In genomic region chr14:20477211-20477876, GRCh38 we compare ENCODE assay signal across 9 cellular contexts. TPM values are rescaled to one million over a fixed set of nuclear protein-coding genes. Genes with fewer than 3 reads are reported as not detected.
A peak's percentile ranks its signal among the peaks of the same experiment; 100 is the strongest.
DNase-seq lines count a peak whose midpoint lies in the region; ATAC-seq and TF ChIP-seq lines count a peak whose summit lies in the region.
"Had no signal": no experiment of that assay in that cellular context is flagged by ENCODE, and none has a peak within 500 bp of the region (broad histone marks: within the 10 kb centered on the region; RNA-seq: fewer than 3 reads in every experiment).

No MANE protein-coding gene starts in this region.

- TF ChIP-seq CTCF in SK-N-SH (IDR thresholded peaks at IDR 0.05) (no peak), osteoblast (IDR thresholded peaks at IDR 0.05; ENCODE audit: extremely low read depth, low read depth, low read length) (no peak), psoas muscle (IDR thresholded peaks at IDR 0.05) (no peak)

- intact Hi-C loops in psoas muscle (cut with DNase I): no loop called here

- H3K9me3 ChIP-seq in SK-N-SH (no peaks in the 10 kb centered on the region), duodenal mucosa (ENCODE audit: control insufficient read depth in 1 of 2, low read length in 2 of 2) (no peaks in the 10 kb centered on the region), osteoblast (ENCODE audit: low read depth, low read length) (no peaks in the 10 kb centered on the region), psoas muscle (no peaks in the 10 kb centered on the region)

- H3K9me2 ChIP-seq in SK-N-SH: no peaks in the 10 kb centered on the region

- peak overlapping the region; percentile 43 for H3K4me2 ChIP-seq in SK-N-SH
- peak overlapping the region; percentile 15 for H3K4me2 ChIP-seq in osteoblast (ENCODE audit: insufficient read depth, low read length)

- no peaks in the 10 kb centered on the region for H3F3A ChIP-seq in SK-N-SH (replicated peaks; ENCODE audit: insufficient read depth)

- peak overlapping the region; percentile 29 to 40; a peak in 3 of 4 replicates for H3K27ac ChIP-seq in SK-N-SH (ENCODE audit: low read depth in 2 of 2, low read length in 1 of 2)
- peak overlapping the region; percentile 53 for H3K27ac ChIP-seq in duodenal mucosa (ENCODE audit: low read depth, low read length)
- peak overlapping the region; percentile 13 for H3K27ac ChIP-seq in osteoblast (ENCODE audit: low read depth, low read length)
- H3K27ac ChIP-seq in psoas muscle: no peak overlapping the region

- H3K4me3 ChIP-seq in SK-N-SH (ENCODE audit: low read depth in 2 of 2, low read length in 1 of 2) (no peak overlapping the region), duodenal mucosa (ENCODE audit: low read depth in 1 of 2, low read length in 2 of 2) (peak overlapping the region in 1 of 2 donors; percentile 1), osteoblast (ENCODE audit: insufficient read depth, low read length) (no peak overlapping the region), psoas muscle (no peak overlapping the region)

- H3K4me1 ChIP-seq in SK-N-SH (ENCODE audit: control insufficient read depth in 1 of 2, insufficient read depth in 2 of 2, low read depth in 1 of 2, low read length in 1 of 2) (peaks cover 8 to 17% of the 10 kb centered on the region in 2 experiments; a peak in 3 of 4 replicates), duodenal mucosa (ENCODE audit: control insufficient read depth in 1 of 2, insufficient read depth in 2 of 2, low read length in 2 of 2) (peaks cover 15 to 22% of the 10 kb centered on the region in 2 donors), osteoblast (ENCODE audit: insufficient read depth, low read length) (peaks cover 16% of the 10 kb centered on the region), psoas muscle (no peaks in the 10 kb centered on the region)

- peak in 1 of 2 experiments; percentile 52; a peak in 1 of 4 replicates for TF ChIP-seq EP300 in SK-N-SH (IDR thresholded peaks at IDR 0.05; ENCODE audit: borderline replicate concordance in 1 of 2, low read depth in 1 of 2, low read length in 1 of 2)

- CTCF ChIA-PET in SK-N-SH (lab: Yijun Ruan, JAX): interaction anchor here (1.3 kb wide), 1 partner anchor 136 kb away, joined by 3 read pairs; no protein-coding TSS in a partner anchor

- ATAC-seq in HG02763 (IDR thresholded peaks at IDR 0.05; ENCODE audit: unreplicated experiment) (no peak), psoas muscle (no peak)

- no peak for TF ChIP-seq RAD21 in SK-N-SH (IDR thresholded peaks at IDR 0.05; ENCODE audit: low read length)

- H3K27me3 ChIP-seq in SK-N-SH (ENCODE audit: insufficient read depth) (no peaks in the 10 kb centered on the region), duodenal mucosa (ENCODE audit: control insufficient read depth in 1 of 2, insufficient read depth in 2 of 2, low read length in 2 of 2) (no peaks in the 10 kb centered on the region), osteoblast (ENCODE audit: insufficient read depth, low read length) (no peaks in the 10 kb centered on the region), psoas muscle (ENCODE audit: insufficient read depth in 3 of 3, low read length in 2 of 3) (no peaks in the 10 kb centered on the region)

- H3K79me2 ChIP-seq in SK-N-SH (ENCODE audit: insufficient read depth) (no peaks in the 10 kb centered on the region), osteoblast (ENCODE audit: insufficient read depth, low read length) (peaks cover 22% of the 10 kb centered on the region)

- 18% methylated on average over 1 of the region's 1 CpG for WGBS in SK-N-SH (ENCODE audit: low lambda C conversion rate)
- WGBS in psoas muscle, 3 donors: 71 to 82% (median 75%) methylated on average over 1 of the region's 1 CpG

- H2AFZ ChIP-seq in SK-N-SH (ENCODE audit: low read depth) (0 out of 2 replicates have a peak overlapping the region, but pooled peaks have one; percentile 17), osteoblast (ENCODE audit: low read length) (no peak overlapping the region)

- POLR2A ChIA-PET in SK-N-SH (lab: Yijun Ruan, JAX): interaction anchor here (1.0 kb wide), 1 partner anchor 22 kb away, joined by 4 read pairs; the partner anchor contains the start of genes APEX1 and OSGEP

- H3K36me3 ChIP-seq in SK-N-SH (replicated peaks in 1 of 2; ENCODE audit: control insufficient read depth in 1 of 2, insufficient read depth in 2 of 2, low read length in 1 of 2): peaks cover 12 to 29% of the 10 kb centered on the region in 2 experiments
- peaks cover 47 to 61% of the 10 kb centered on the region in 2 donors for H3K36me3 ChIP-seq in duodenal mucosa (ENCODE audit: control insufficient read depth in 1 of 2, insufficient read depth in 2 of 2, low read length in 2 of 2)
- H3K36me3 ChIP-seq in osteoblast (ENCODE audit: insufficient read depth, low read length): peaks cover 62% of the 10 kb centered on the region
- peaks cover 13 to 43% of the 10 kb centered on the region in 2 donors for H3K36me3 ChIP-seq in psoas muscle (ENCODE audit: insufficient read depth in 1 of 2, low read depth in 1 of 2)

- H4K20me1 ChIP-seq in SK-N-SH (ENCODE audit: insufficient read depth) (no peaks in the 10 kb centered on the region), osteoblast (ENCODE audit: insufficient read depth, low read length) (no peaks in the 10 kb centered on the region)

- H3K9ac ChIP-seq in SK-N-SH (no peak overlapping the region), duodenal mucosa (ENCODE audit: low read depth in 1 of 2, low read length in 2 of 2) (no peak overlapping the region)

- DNase-seq in H4 (ENCODE audit: low spot score): peak; percentile 57
- peak; percentile 65 for DNase-seq in SK-N-SH
- DNase-seq in osteoblast (ENCODE audit: insufficient read length, low spot score, missing footprints): peak; percentile 58
- no peak for DNase-seq in psoas muscle
- no peak for DNase-seq in NCI-H1436 treated with DMSO at 0.1 percent for 48 hours (lab: John Stamatoyannopoulos, UW)
- no peak for DNase-seq in RKO (ENCODE audit: low spot score)

TF ChIP-seq in SK-N-SH, 30 proteins besides CTCF, POLR2A, EP300 and RAD21 (continues in another document):
- TF ChIP-seq MAX (IDR thresholded peaks at IDR 0.05; ENCODE audit: low read depth) (0 out of 2 replicates have a peak, but pooled peaks have one; percentile 21), TEAD4 (IDR thresholded peaks at IDR 0.05; ENCODE audit: borderline replicate concordance, insufficient read depth) (no peak), JUND (IDR thresholded peaks at IDR 0.05) (peak; percentile 40; the same call in 1 of the 2 replicates), PBX3 (IDR thresholded peaks at IDR 0.05) (peak; percentile 45), FOSL2 (IDR thresholded peaks at IDR 0.05; ENCODE audit: borderline replicate concordance, low read depth) (peak; percentile 43; the same call in 1 of the 2 replicates), RCOR1 (IDR thresholded peaks at IDR 0.05; ENCODE audit: low read length) (peak; percentile 62; the same call in 1 of the 2 replicates), FOXM1 (IDR thresholded peaks at IDR 0.05; ENCODE audit: low read depth) (no peak), CHD2 (IDR thresholded peaks at IDR 0.05; ENCODE audit: low read length, partially characterized antibody) (peak; percentile 34), TCF12 (IDR thresholded peaks at IDR 0.05) (peak; percentile 81)

RNA-seq across cellular contexts. Expression of gene PNP, which starts 8.1 kb away (rescaled TPM):
- 88.6 and 98.9 TPM in 2 replicates for total RNA-seq in H4 (2014; rRNA removed; shearing (Covaris generic))
- 29.8 and 38.2 TPM in 2 replicates for polyA plus RNA-seq in SK-N-SH (2012; rRNA removed)
- 24.6 and 32.4 TPM in 2 replicates for polyA plus RNA-seq in SK-N-SH (2012; cell fraction: cytosol; rRNA removed)
- 21.8 and 41.6 TPM in 2 replicates for polyA plus RNA-seq in SK-N-SH (2012; cell fraction: nucleus; rRNA removed)
- 27.7 and 29.7 TPM in 2 replicates for total RNA-seq in osteoblast
- 10 to 100 TPM in 2 of 4 donors, 1 to 10 TPM in 2; 3.7 to 13.3 (median 7.3) TPM for total RNA-seq in psoas muscle
- polyA plus RNA-seq in psoas muscle: 10 to 100 TPM in 1 of 3 donors, 1 to 10 TPM in 2; 4.1 to 42.5 (median 6.0) TPM

RNA-seq across cellular contexts. Expression of gene PIP4P1, which starts 16.1 kb away (rescaled TPM):
- total RNA-seq in H4 (2014; rRNA removed; shearing (Covaris generic)): 29.5 and 32.8 TPM in 2 replicates
- polyA plus RNA-seq in SK-N-SH (2012; rRNA removed): 30.7 and 38.9 TPM in 2 replicates
- 19.5 and 25.1 TPM in 2 replicates for polyA plus RNA-seq in SK-N-SH (2012; cell fraction: cytosol; rRNA removed)
- polyA plus RNA-seq in SK-N-SH (2012; cell fraction: nucleus; rRNA removed): 71.7 and 88.9 TPM in 2 replicates
- total RNA-seq in osteoblast: 41.0 and 46.3 TPM in 2 replicates
- 10 to 100 TPM; 15.6 to 29.7 (median 20.7) TPM for total RNA-seq in psoas muscle
- polyA plus RNA-seq in psoas muscle: 10 to 100 TPM; 23.0 to 56.5 (median 36.8) TPM

RNA-seq across cellular contexts. Expression of gene APEX1, which starts 22.3 kb away (rescaled TPM):
- total RNA-seq in H4 (2014; rRNA removed; shearing (Covaris generic)): 54.7 and 122 TPM in 2 replicates
- 279 and 291 TPM in 2 replicates for polyA plus RNA-seq in SK-N-SH (2012; rRNA removed)
- 279 and 296 TPM in 2 replicates for polyA plus RNA-seq in SK-N-SH (2012; cell fraction: cytosol; rRNA removed)
- 294 and 297 TPM in 2 replicates for polyA plus RNA-seq in SK-N-SH (2012; cell fraction: nucleus; rRNA removed)
- 66.0 and 74.9 TPM in 2 replicates for total RNA-seq in osteoblast
- 10 to 100 TPM; 61.1 to 98.4 (median 85.8) TPM for total RNA-seq in psoas muscle
- polyA plus RNA-seq in psoas muscle: 100 to 1,000 TPM in 1 of 3 donors, 10 to 100 TPM in 2; 90.0 to 111 (median 99.3) TPM

RNA-seq across cellular contexts. Expression of gene OSGEP, which starts 22.7 kb away (rescaled TPM):
- total RNA-seq in H4 (2014; rRNA removed; shearing (Covaris generic)): 69.6 and 83.2 TPM in 2 replicates
- polyA plus RNA-seq in SK-N-SH (2012; rRNA removed): 32.9 and 38.7 TPM in 2 replicates
- polyA plus RNA-seq in SK-N-SH (2012; cell fraction: cytosol; rRNA removed): 18.2 and 24.9 TPM in 2 replicates
- polyA plus RNA-seq in SK-N-SH (2012; cell fraction: nucleus; rRNA removed): 119 and 124 TPM in 2 replicates
- 36.8 and 47.8 TPM in 2 replicates for total RNA-seq in osteoblast
- total RNA-seq in psoas muscle: 10 to 100 TPM; 17.2 to 24.4 (median 18.6) TPM
- 10 to 100 TPM; 16.6 to 24.3 (median 18.2) TPM for polyA plus RNA-seq in psoas muscle

RNA-seq across cellular contexts. Expression of gene RNASE10, which starts 28.0 kb away (rescaled TPM):
- not detected in 2 replicates for total RNA-seq in H4 (2014; rRNA removed; shearing (Covaris generic))
- not detected in 2 replicates for polyA plus RNA-seq in SK-N-SH (2012; rRNA removed)
- not detected in 2 replicates for polyA plus RNA-seq in SK-N-SH (2012; cell fraction: cytosol; rRNA removed)
- 0.04 TPM in 1 of 2 replicates, not detected in the other for polyA plus RNA-seq in SK-N-SH (2012; cell fraction: nucleus; rRNA removed)
- total RNA-seq in osteoblast: not detected in 2 replicates
- total RNA-seq in psoas muscle: under 1 TPM in 2 of 4 donors, not detected in 2; 0.47 to 0.48 TPM
- polyA plus RNA-seq in psoas muscle: under 1 TPM in 1 of 3 donors, not detected in 2; 0.03 TPM
- total RNA-seq: subcutaneous adipose tissue had no signal

Comparison
In these comparisons a context has a peak if more than half of its experiments do, and no peak if none do; other contexts are left out.
1. DNase-seq: peak in H4 (single experiment), SK-N-SH (single experiment) and osteoblast (single experiment); none in psoas muscle (0 of 2), NCI-H1436 treated with DMSO at 0.1 percent for 48 hours (single experiment) and RKO (single experiment).